Comparison of ENCODE assay signal across 7 cellular contexts in the genomic region with DNA sequence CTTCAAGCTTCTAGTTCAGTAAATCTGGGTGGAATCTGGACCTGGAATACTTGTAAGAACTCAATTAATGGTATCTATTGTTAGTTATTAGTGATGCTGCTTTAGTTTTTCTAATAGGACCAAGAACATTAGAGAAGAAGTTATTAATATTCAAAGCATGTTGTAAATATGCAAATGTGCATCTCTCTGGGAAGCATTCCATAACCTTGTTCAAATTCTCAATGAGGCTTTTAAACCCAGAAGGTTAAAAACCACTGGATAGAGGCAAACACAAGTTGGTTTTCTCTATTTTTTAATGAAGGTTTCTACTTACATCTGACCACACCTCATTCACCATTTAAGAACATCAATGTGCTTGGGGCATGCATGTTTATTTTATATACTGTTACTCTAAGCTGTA.
"Had no signal": no experiment of that assay in that cellular context is flagged by ENCODE, and none has a peak within 500 bp of the region (broad histone marks: within the 10 kb centered on the region; RNA-seq: fewer than 3 reads in every experiment).

No MANE protein-coding gene starts in this region.

- H3K4me2 ChIP-seq: GM23338 had no signal

- ATAC-seq: GM23338, K562 had no signal

- H3K4me3 ChIP-seq: GM23338, K562 had no signal

- H2AFZ ChIP-seq: GM23338 had no signal

- DNase-seq: H9, HCEC 1CT, HFFc6, IMR-90, KG1 had no signal
